1 cellular context compared by ENCODE assay signal in the genomic region with DNA sequence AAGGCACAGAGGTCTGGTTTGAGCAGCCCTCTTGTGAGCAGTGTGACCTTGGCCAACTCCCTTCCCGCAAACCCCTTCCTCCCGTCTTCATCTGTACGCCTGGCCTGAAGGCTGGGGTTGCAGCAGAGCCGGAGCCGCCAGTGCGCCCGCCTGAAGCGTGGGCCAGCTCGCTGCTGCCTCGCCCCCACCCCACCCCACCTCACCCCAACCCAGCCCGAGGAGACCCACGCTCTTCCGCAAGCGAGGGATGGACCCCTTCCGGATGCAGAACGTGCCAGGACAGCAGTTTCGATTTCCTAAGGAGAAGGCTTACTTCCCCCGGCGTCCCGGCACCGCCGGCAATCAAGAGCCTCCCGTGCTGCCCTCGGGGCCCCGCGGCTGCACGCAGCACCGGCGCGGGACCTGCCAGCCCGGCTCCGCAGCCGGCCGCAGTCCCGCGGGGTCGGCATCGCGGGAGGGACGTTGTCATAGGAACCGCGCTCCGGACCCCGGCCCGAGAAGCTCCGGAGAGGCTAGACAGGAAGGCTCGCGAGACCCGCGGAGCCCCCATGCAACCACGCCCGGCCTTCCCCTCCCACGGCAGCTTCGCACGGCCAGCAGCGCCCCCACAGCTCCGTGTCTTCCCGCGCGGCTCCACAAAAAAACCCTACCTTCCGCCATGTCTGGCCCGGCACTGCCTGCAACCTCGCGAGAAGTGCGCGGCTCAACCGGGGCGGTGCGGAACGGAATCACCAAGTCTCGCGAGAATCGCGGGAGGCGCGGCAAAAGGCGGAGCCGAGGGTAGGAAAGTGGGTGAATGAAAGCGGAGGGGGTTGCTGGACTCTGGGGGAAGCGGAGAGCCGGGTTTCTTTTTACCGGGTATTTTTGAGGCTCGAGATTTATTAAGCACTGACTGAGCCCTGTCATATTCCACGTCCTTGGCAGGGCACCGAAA.
TF ChIP-seq lines count a peak whose summit lies in the region.

A gene with protein sequence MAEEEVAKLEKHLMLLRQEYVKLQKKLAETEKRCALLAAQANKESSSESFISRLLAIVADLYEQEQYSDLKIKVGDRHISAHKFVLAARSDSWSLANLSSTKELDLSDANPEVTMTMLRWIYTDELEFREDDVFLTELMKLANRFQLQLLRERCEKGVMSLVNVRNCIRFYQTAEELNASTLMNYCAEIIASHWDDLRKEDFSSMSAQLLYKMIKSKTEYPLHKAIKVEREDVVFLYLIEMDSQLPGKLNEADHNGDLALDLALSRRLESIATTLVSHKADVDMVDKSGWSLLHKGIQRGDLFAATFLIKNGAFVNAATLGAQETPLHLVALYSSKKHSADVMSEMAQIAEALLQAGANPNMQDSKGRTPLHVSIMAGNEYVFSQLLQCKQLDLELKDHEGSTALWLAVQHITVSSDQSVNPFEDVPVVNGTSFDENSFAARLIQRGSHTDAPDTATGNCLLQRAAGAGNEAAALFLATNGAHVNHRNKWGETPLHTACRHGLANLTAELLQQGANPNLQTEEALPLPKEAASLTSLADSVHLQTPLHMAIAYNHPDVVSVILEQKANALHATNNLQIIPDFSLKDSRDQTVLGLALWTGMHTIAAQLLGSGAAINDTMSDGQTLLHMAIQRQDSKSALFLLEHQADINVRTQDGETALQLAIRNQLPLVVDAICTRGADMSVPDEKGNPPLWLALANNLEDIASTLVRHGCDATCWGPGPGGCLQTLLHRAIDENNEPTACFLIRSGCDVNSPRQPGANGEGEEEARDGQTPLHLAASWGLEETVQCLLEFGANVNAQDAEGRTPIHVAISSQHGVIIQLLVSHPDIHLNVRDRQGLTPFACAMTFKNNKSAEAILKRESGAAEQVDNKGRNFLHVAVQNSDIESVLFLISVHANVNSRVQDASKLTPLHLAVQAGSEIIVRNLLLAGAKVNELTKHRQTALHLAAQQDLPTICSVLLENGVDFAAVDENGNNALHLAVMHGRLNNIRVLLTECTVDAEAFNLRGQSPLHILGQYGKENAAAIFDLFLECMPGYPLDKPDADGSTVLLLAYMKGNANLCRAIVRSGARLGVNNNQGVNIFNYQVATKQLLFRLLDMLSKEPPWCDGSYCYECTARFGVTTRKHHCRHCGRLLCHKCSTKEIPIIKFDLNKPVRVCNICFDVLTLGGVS (minus strand): TSS at position 698 of the 934 bp plus-strand sequence. CDS start 38 bp downstream, at position 660.

TF ChIP-seq in neural cell, 6 proteins besides CTCF, POLR2A, EP300 and RAD21 (continued from another document):
- no peak for TF ChIP-seq REST (IDR thresholded peaks at IDR 0.05; ENCODE audit: borderline replicate concordance)
- peak; percentile 92 for TF ChIP-seq MXI1 (conservative IDR thresholded peaks at IDR 0.05; ENCODE audit: poor library complexity, severe bottlenecking)
- TF ChIP-seq POLR2AphosphoS5 (IDR thresholded peaks at IDR 0.05) = peak; percentile 97
